ENCODE assay signal across 24 cellular contexts in the genomic region with DNA sequence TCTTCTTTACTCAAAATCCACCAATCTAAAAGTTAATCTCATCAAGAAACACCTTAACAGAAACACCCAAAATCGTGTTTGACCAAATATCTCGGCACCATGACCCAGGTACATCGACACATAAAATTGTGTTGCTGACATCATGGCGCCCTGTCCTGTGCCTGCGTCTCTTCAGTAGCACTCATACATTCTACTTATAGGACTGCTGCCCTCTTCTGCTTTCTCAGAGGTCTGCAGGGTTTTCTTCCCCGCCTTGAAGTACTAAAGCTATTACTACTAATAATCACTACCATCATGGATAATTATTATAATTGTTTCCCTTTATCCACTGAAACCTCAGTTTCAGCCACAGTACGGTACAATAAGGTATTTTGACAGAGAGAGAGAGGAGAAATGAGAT.
A peak's percentile ranks its signal among the peaks of the same experiment; 100 is the strongest.
DNase-seq lines count a peak whose midpoint lies in the region; ATAC-seq, FAIRE-seq and TF ChIP-seq lines count a peak whose summit lies in the region.
"Had no signal": no experiment of that assay in that cellular context is flagged by ENCODE, and none has a peak within 500 bp of the region (broad histone marks: within the 10 kb centered on the region; RNA-seq: fewer than 3 reads in every experiment).

No MANE protein-coding gene starts in this region.

- H3K4me1 ChIP-seq in A549 (no peaks in the 10 kb centered on the region), OCI-LY1 (ENCODE audit: insufficient read depth, low read length, severe bottlenecking) (peaks cover 14% of the 10 kb centered on the region), neuronal stem cell (ENCODE audit: control insufficient read depth in 2 of 2, insufficient read depth in 1 of 2, low read depth in 1 of 2, low read length in 2 of 2) (no peaks in the 10 kb centered on the region)
- H3K4me1 ChIP-seq: ascending aorta, heart right ventricle, left ventricle myocardium inferior, sigmoid colon had no signal

- H2BK15ac ChIP-seq in neuronal stem cell (ENCODE audit: low read length) = no peak overlapping the region

- no peak overlapping the region for H2BK5ac ChIP-seq in neuronal stem cell (ENCODE audit: low read length)

- no peaks in the 10 kb centered on the region for H3K27me3 ChIP-seq in OCI-LY1 (ENCODE audit: insufficient read depth, low read length)
- no peaks in the 10 kb centered on the region for H3K27me3 ChIP-seq in neuronal stem cell (ENCODE audit: control insufficient read depth in 3 of 3, insufficient read depth in 3 of 3, low read depth in 1 of 3, low read length in 3 of 3)
- H3K27me3 ChIP-seq: ascending aorta, heart right ventricle, sigmoid colon had no signal

- no peaks in the 10 kb centered on the region for H3K9me3 ChIP-seq in A549
- H3K9me3 ChIP-seq in OCI-LY1 (ENCODE audit: low read length) = peaks cover 15% of the 10 kb centered on the region; the same call in 1 of the 2 replicates
- no peaks in the 10 kb centered on the region for H3K9me3 ChIP-seq in neuronal stem cell (replicated peaks in 1 of 2; ENCODE audit: control insufficient read depth in 2 of 2, insufficient read depth in 1 of 2, low read depth in 1 of 2, low read length in 2 of 2)
- H3K9me3 ChIP-seq: ascending aorta, heart right ventricle, left ventricle myocardium inferior, sigmoid colon had no signal

- H3K27ac ChIP-seq in A549 = no peak overlapping the region
- H3K27ac ChIP-seq in OCI-LY1 (ENCODE audit: low read depth, low read length, poor library complexity, severe bottlenecking) = peak overlapping the region; percentile 25
- no peak overlapping the region for H3K27ac ChIP-seq in neuronal stem cell (replicated peaks; ENCODE audit: low read length)
- H3K27ac ChIP-seq: ascending aorta, epithelial cell of prostate, heart right ventricle, left ventricle myocardium inferior, sigmoid colon, VCaP had no signal

- no peak overlapping the region for H3K4me3 ChIP-seq in A549
- no peak overlapping the region for H3K4me3 ChIP-seq in OCI-LY1 (ENCODE audit: low read depth, low read length, poor library complexity, severe bottlenecking)
- no peak overlapping the region for H3K4me3 ChIP-seq in choroid plexus epithelial cell (ENCODE audit: low read depth, low read length)
- no peak overlapping the region for H3K4me3 ChIP-seq in neuronal stem cell (ENCODE audit: low read length in 2 of 2)
- H3K4me3 ChIP-seq: ascending aorta, heart right ventricle, left ventricle myocardium inferior, sigmoid colon had no signal

- no peak for DNase-seq in A549 (ENCODE audit: low read depth in 1 of 2, low spot score in 1 of 2)
- DNase-seq in choroid plexus epithelial cell (ENCODE audit: low read depth) = peak; percentile 39
- DNase-seq in neuronal stem cell (ENCODE audit: low spot score) = no peak
- DNase-seq: activated CD8-positive, alpha-beta memory T cell treated with anti-CD3 and anti-CD28 coated beads, Interleukin-2, amount 50 U/mL, for 4 hours; CD4-positive, CD25-positive, alpha-beta regulatory T cell; central memory CD4-positive, alpha-beta T cell; heart right ventricle; left ventricle myocardium inferior; NCI-H1417 treated with DMSO at 0.1 percent for 48 hours; NCI-H2107; NCI-H510A; SHP77; sigmoid colon had no signal

- no peak overlapping the region for H4K8ac ChIP-seq in neuronal stem cell (ENCODE audit: low read depth, low read length)

- POLR2A ChIA-PET in A549 (lab: Yijun Ruan, JAX) = no interaction called here

- no peaks in the 10 kb centered on the region for H3F3A ChIP-seq in OCI-LY1 (ENCODE audit: insufficient read depth, low read length)

- no peaks in the 10 kb centered on the region for H4K20me1 ChIP-seq in OCI-LY1 (ENCODE audit: insufficient read depth, low read length)

- WGBS in A549 (ENCODE audit: missing lambda C conversion rate) = 0% methylated on average over 7 of the region's 7 CpGs
- no CpG with 5 or more reads among the region's 7 CpGs for WGBS in neuronal stem cell (ENCODE audit: extremely low coverage in 2 of 2, insufficient read length in 2 of 2, insufficient replicate concordance in 1 of 2), 2 donors

- H2AK5ac ChIP-seq in neuronal stem cell (ENCODE audit: low read depth, low read length) = no peak overlapping the region

- H3K9ac ChIP-seq in OCI-LY1 (ENCODE audit: low read length) (no peak overlapping the region), neuronal stem cell (ENCODE audit: low read depth, low read length, poor library complexity) (no peak overlapping the region)

- TF ChIP-seq POLR2A in A549 (IDR thresholded peaks at IDR 0.05; ENCODE audit: low read length) = no peak

- H3K36me3 ChIP-seq in OCI-LY1 (ENCODE audit: insufficient read depth, low read length) (no peaks in the 10 kb centered on the region), neuronal stem cell (replicated peaks in 1 of 2; ENCODE audit: control insufficient read depth in 2 of 2, insufficient read depth in 2 of 2, low read length in 2 of 2) (no peaks in the 10 kb centered on the region)
- H3K36me3 ChIP-seq: ascending aorta, heart right ventricle, left ventricle myocardium inferior, sigmoid colon had no signal

- H2AFZ ChIP-seq in OCI-LY1 (ENCODE audit: low read length) (peak overlapping the region; percentile 93; the same call in 1 of the 2 replicates), neuronal stem cell (ENCODE audit: low read length) (no peak overlapping the region)

- TF ChIP-seq EP300 in A549 (IDR thresholded peaks at IDR 0.05) = no peak

- H3K79me2 ChIP-seq in OCI-LY1 (ENCODE audit: insufficient read depth, low read length) = no peaks in the 10 kb centered on the region

- H3K79me1 ChIP-seq in neuronal stem cell (ENCODE audit: low read depth, low read length) = no peaks in the 10 kb centered on the region

- no peak overlapping the region for H2BK12ac ChIP-seq in neuronal stem cell (ENCODE audit: low read length)

- no peaks in the 10 kb centered on the region for H3K9me2 ChIP-seq in OCI-LY1 (ENCODE audit: low read depth, low read length)

- no peak for TF ChIP-seq RAD21 in A549 (conservative IDR thresholded peaks at IDR 0.05 in 1 of 2, IDR thresholded peaks at IDR 0.05 in 1 of 2)

- H3K14ac ChIP-seq in neuronal stem cell (ENCODE audit: low read length) = no peak overlapping the region

- no peak overlapping the region for H4K91ac ChIP-seq in neuronal stem cell (ENCODE audit: low read depth, low read length, poor library complexity)

- H3K4me2 ChIP-seq in A549 (no peak overlapping the region), OCI-LY1 (ENCODE audit: low read length) (no peak overlapping the region), neuronal stem cell (ENCODE audit: insufficient read depth, low read length, poor library complexity, severe bottlenecking) (no peak overlapping the region)

- no peak overlapping the region for H2BK120ac ChIP-seq in neuronal stem cell (ENCODE audit: low read depth, low read length)

- ATAC-seq in A549 (peak; percentile 42 to 62; a peak in 1 of 6 replicates), GM18867 (IDR thresholded peaks at IDR 0.05; ENCODE audit: unreplicated experiment) (peak; percentile 55), GM18861 (IDR thresholded peaks at IDR 0.05; ENCODE audit: unreplicated experiment) (no peak), HG03175 (IDR thresholded peaks at IDR 0.05; ENCODE audit: unreplicated experiment) (no peak), HG03159 (IDR thresholded peaks at IDR 0.05; ENCODE audit: unreplicated experiment) (no peak)
- ATAC-seq: activated T-helper 17 cell treated with anti-CD3 and anti-CD28 coated beads, Interleukin-2, amount 50 U/mL, for 72 hours; heart right ventricle; natural killer cell treated with Interleukin-12 subunit alpha and Interleukin-12 subunit beta and Interleukin-15 and Interleukin-18, amount 100 ng/mL, for 72 hours had no signal

- FAIRE-seq in A549 (lab: Jason Lieb, UNC) = no peak
- FAIRE-seq: GM19239 had no signal

- CTCF ChIA-PET in A549 (lab: Yijun Ruan, JAX) = no interaction called here

- H3K4ac ChIP-seq in neuronal stem cell (ENCODE audit: low read length) = no peak overlapping the region

- H3K18ac ChIP-seq in neuronal stem cell (ENCODE audit: low read length) = no peak overlapping the region

- no peak for TF ChIP-seq CTCF in A549 (IDR thresholded peaks at IDR 0.05)
- no peak for TF ChIP-seq CTCF in OCI-LY1 (IDR thresholded peaks at IDR 0.05; ENCODE audit: low read length)
- peak; percentile 47 for TF ChIP-seq CTCF in choroid plexus epithelial cell (conservative IDR thresholded peaks at IDR 0.05; ENCODE audit: low read depth, low read length)

- H3K23ac ChIP-seq in neuronal stem cell (ENCODE audit: low read depth, low read length, poor library complexity) = no peak overlapping the region

TF ChIP-seq in A549, 52 proteins besides CTCF, POLR2A, EP300 and RAD21 (continues in another document):
- TF ChIP-seq, protein P1, sequence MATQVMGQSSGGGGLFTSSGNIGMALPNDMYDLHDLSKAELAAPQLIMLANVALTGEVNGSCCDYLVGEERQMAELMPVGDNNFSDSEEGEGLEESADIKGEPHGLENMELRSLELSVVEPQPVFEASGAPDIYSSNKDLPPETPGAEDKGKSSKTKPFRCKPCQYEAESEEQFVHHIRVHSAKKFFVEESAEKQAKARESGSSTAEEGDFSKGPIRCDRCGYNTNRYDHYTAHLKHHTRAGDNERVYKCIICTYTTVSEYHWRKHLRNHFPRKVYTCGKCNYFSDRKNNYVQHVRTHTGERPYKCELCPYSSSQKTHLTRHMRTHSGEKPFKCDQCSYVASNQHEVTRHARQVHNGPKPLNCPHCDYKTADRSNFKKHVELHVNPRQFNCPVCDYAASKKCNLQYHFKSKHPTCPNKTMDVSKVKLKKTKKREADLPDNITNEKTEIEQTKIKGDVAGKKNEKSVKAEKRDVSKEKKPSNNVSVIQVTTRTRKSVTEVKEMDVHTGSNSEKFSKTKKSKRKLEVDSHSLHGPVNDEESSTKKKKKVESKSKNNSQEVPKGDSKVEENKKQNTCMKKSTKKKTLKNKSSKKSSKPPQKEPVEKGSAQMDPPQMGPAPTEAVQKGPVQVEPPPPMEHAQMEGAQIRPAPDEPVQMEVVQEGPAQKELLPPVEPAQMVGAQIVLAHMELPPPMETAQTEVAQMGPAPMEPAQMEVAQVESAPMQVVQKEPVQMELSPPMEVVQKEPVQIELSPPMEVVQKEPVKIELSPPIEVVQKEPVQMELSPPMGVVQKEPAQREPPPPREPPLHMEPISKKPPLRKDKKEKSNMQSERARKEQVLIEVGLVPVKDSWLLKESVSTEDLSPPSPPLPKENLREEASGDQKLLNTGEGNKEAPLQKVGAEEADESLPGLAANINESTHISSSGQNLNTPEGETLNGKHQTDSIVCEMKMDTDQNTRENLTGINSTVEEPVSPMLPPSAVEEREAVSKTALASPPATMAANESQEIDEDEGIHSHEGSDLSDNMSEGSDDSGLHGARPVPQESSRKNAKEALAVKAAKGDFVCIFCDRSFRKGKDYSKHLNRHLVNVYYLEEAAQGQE (IDR thresholded peaks at IDR 0.05) = no peak
- no peak for TF ChIP-seq BHLHE40 (IDR thresholded peaks at IDR 0.05; ENCODE audit: low read depth, low read length)

Comparison
In these comparisons a context has a peak if more than half of its experiments do, and no peak if none do; other contexts are left out.
1. ATAC-seq: peak in A549 (2 of 2) and GM18867 (single experiment); none in GM18861 (single experiment), HG03175 (single experiment) and HG03159 (single experiment).